9 cellular contexts compared by ENCODE assay signal in genomic region chr9:137607141-137607857, GRCh38.
DNase-seq lines count a peak whose midpoint lies in the region; ATAC-seq and TF ChIP-seq lines count a peak whose summit lies in the region.
"Had no signal": no experiment of that assay in that cellular context is flagged by ENCODE, and none has a peak within 500 bp of the region (broad histone marks: within the 10 kb centered on the region; RNA-seq: fewer than 3 reads in every experiment).

No MANE protein-coding gene starts in this region.

- H2AFZ ChIP-seq in DND-41 (ENCODE audit: low read depth, low read length) = no peak overlapping the region

- H3K4me2 ChIP-seq in DND-41 (ENCODE audit: insufficient read depth, low read length) = peak overlapping the region; percentile 98

- TF ChIP-seq CTCF in DND-41 (IDR thresholded peaks at IDR 0.05; ENCODE audit: borderline replicate concordance, extremely low read depth, low read length, poor library complexity, severe bottlenecking) (no peak), epithelial cell of esophagus (IDR thresholded peaks at IDR 0.05; ENCODE audit: insufficient read depth, low read depth, low read length, missing control alignments) (no peak), neutrophil (IDR thresholded peaks at IDR 0.05) (no peak)

- peak overlapping the region; percentile 83; the same call in 1 of the 2 replicates for H3K9ac ChIP-seq in DND-41 (ENCODE audit: low read depth, low read length)

- H3K9me3 ChIP-seq in DND-41 (ENCODE audit: insufficient read depth, low read length, severe bottlenecking) (no peaks in the 10 kb centered on the region), neutrophil (no peaks in the 10 kb centered on the region)

- intact Hi-C loops in head of caudate nucleus (cut with DNase I) = no loop called here

- H3K4me1 ChIP-seq in DND-41 (ENCODE audit: insufficient read depth, low read length) = peaks cover 21% of the 10 kb centered on the region
- peaks cover 55 to 77% of the 10 kb centered on the region in 2 experiments for H3K4me1 ChIP-seq in neutrophil (ENCODE audit: control insufficient read depth in 1 of 2, insufficient read depth in 1 of 2, low read depth in 1 of 2, low read length in 1 of 2)

- H3K36me3 ChIP-seq in DND-41 (ENCODE audit: insufficient read depth, low read length) (0 out of 2 replicates have a peak, but pooled peaks cover 2% of the 10 kb centered on the region), neutrophil (peaks cover 6% of the 10 kb centered on the region)

- H4K20me1 ChIP-seq in DND-41 (ENCODE audit: insufficient read depth, low read length) = peaks cover 25% of the 10 kb centered on the region

- H3K27ac ChIP-seq in DND-41 (ENCODE audit: low read length) (no peak overlapping the region), neutrophil (peak overlapping the region; percentile 94), caudate nucleus (ENCODE audit: low read depth, low read length) (no peak overlapping the region)

- no peak for ATAC-seq in DND-41 (ENCODE audit: insufficient read depth, low read depth)

- H3K79me2 ChIP-seq in DND-41 (ENCODE audit: insufficient read depth, low read length) = peaks cover 22% of the 10 kb centered on the region

- H3K27me3 ChIP-seq in DND-41 (ENCODE audit: insufficient read depth, low read length, poor library complexity) (no peaks in the 10 kb centered on the region), neutrophil (no peaks in the 10 kb centered on the region)

- DNase-seq in DND-41 = no peak
- DNase-seq in NOMO-1 treated with DMSO at 0.1 percent for 48 hours (lab: John Stamatoyannopoulos, UW; ENCODE audit: unreplicated experiment) = peak; percentile 38
- peak; percentile 48 for DNase-seq in epithelial cell of esophagus (ENCODE audit: low read depth)
- DNase-seq in caudate nucleus (lab: John Stamatoyannopoulos, UW) = no peak
- no peak for DNase-seq in head of caudate nucleus
- no peak for DNase-seq in COLO829 (ENCODE audit: low spot score)
- DNase-seq in hippocampal formation (lab: John Stamatoyannopoulos, UW) = no peak
- DNase-seq: NCI-H2171 had no signal

- H3K4me3 ChIP-seq in DND-41 (ENCODE audit: low read depth in 1 of 2, low read length in 2 of 2) (peak overlapping the region in 1 of 2 experiments; percentile 80; a peak in 1 of 4 replicates), epithelial cell of esophagus (ENCODE audit: low read length) (peak overlapping the region; percentile 76), neutrophil (ENCODE audit: low read depth in 1 of 2, low read length in 1 of 2) (peak overlapping the region; percentile 76 to 89)

Comparison
In these comparisons a context has a peak if more than half of its experiments do, and no peak if none do; other contexts are left out.
1. DNase-seq: peak in NOMO-1 treated with DMSO at 0.1 percent for 48 hours (single experiment) and epithelial cell of esophagus (single experiment); none in DND-41 (single experiment), caudate nucleus (0 of 61), head of caudate nucleus (0 of 42), COLO829 (single experiment) and hippocampal formation (0 of 2).